In genomic region chr12:14896477-14897184, GRCh38 we compare ENCODE assay signal across 12 cellular contexts. TPM values are rescaled to one million over a fixed set of nuclear protein-coding genes. Genes with fewer than 3 reads are reported as not detected.
DNase-seq lines count a peak whose midpoint lies in the region; ATAC-seq, FAIRE-seq and TF ChIP-seq lines count a peak whose summit lies in the region.
"Had no signal": no experiment of that assay in that cellular context is flagged by ENCODE, and none has a peak within 500 bp of the region (broad histone marks: within the 10 kb centered on the region; RNA-seq: fewer than 3 reads in every experiment).

No MANE protein-coding gene starts in this region.

- peak overlapping the region; percentile 29 for H3K4me3 ChIP-seq in GM23248
- H3K4me3 ChIP-seq in WERI-Rb-1 (ENCODE audit: low read depth, low read length): peak overlapping the region; percentile 12; the same call in 1 of the 2 replicates
- H3K4me3 ChIP-seq in fibroblast of villous mesenchyme (ENCODE audit: low read depth, low read length): peak overlapping the region; percentile 19
- H3K4me3 ChIP-seq in gastrocnemius medialis: peak overlapping the region in 1 of 4 donors; percentile 0
- H3K4me3 ChIP-seq: SJCRH30 had no signal

- in situ Hi-C loops in GM23248 (cut with MboI) (no loop called here), gastrocnemius medialis (cut with MboI; ENCODE audit: low sequenced_read_pairs in 4 of 4) (no loop called here)

- H2AFZ ChIP-seq in GM23248: peak overlapping the region; percentile 33; the same call in 1 of the 2 replicates

- intact Hi-C loops in gastrocnemius medialis (cut with DNase I; ENCODE audit: low total_unique reads): no loop called here

- peak overlapping the region; percentile 16; the same call in 1 of the 2 replicates for H3K9ac ChIP-seq in GM23248

- peak in 1 of 2 donors; percentile 21 for ATAC-seq in gastrocnemius medialis
- ATAC-seq: HCT116 had no signal

- WGBS in GM23248 (ENCODE audit: low coverage in 1 of 2, low lambda C conversion rate in 2 of 2, missing lambda C conversion rate in 2 of 2), 2 experiments: 13% methylated on average over 7 of the region's 7 CpGs

- DNase-seq in GM23248: peak; percentile 64
- DNase-seq in WERI-Rb-1: no peak
- peak; percentile 97 for DNase-seq in fibroblast of villous mesenchyme (ENCODE audit: low read depth)
- DNase-seq in gastrocnemius medialis: no peak
- DNase-seq in frontal cortex (ENCODE audit: low spot score in 2 of 2): no peak
- no peak for DNase-seq in NCI-H1092 (lab: John Stamatoyannopoulos, UW)
- DNase-seq in NCI-H1048 (lab: John Stamatoyannopoulos, UW): no peak
- DNase-seq in NCI-H146 treated with DMSO at 0.1 percent for 48 hours (lab: John Stamatoyannopoulos, UW; ENCODE audit: unreplicated experiment): no peak
- DNase-seq: NCI-H187 treated with DMSO at 0.1 percent for 48 hours, retina, SJCRH30 had no signal

- FAIRE-seq in frontal cortex (lab: Jason Lieb, UNC): no peak

- no peaks in the 10 kb centered on the region for H3K36me3 ChIP-seq in GM23248 (ENCODE audit: low read depth)
- no peaks in the 10 kb centered on the region for H3K36me3 ChIP-seq in WERI-Rb-1
- no peaks in the 10 kb centered on the region for H3K36me3 ChIP-seq in gastrocnemius medialis
- H3K36me3 ChIP-seq: SJCRH30 had no signal

- H3K9me2 ChIP-seq in GM23248 (ENCODE audit: insufficient read depth): no peaks in the 10 kb centered on the region

- H3K9me3 ChIP-seq in GM23248 (ENCODE audit: low read depth) (no peaks in the 10 kb centered on the region), WERI-Rb-1 (ENCODE audit: severe bottlenecking) (no peaks in the 10 kb centered on the region), gastrocnemius medialis (no peaks in the 10 kb centered on the region)

- H3K27ac ChIP-seq in GM23248 (peak overlapping the region; percentile 43), WERI-Rb-1 (peak overlapping the region; percentile 67), gastrocnemius medialis (peak overlapping the region; percentile 16 to 44 (median 27))
- H3K27ac ChIP-seq: SJCRH30 had no signal

- peak overlapping the region; percentile 68 for H3K4me2 ChIP-seq in GM23248 (ENCODE audit: unreplicated experiment)

- H3K4me1 ChIP-seq in GM23248 (ENCODE audit: insufficient read depth): peaks cover 12% of the 10 kb centered on the region
- peaks cover 9 to 30% of the 10 kb centered on the region in 2 donors for H3K4me1 ChIP-seq in gastrocnemius medialis

- no peak for TF ChIP-seq POLR2A in gastrocnemius medialis (IDR thresholded peaks at IDR 0.05)

- no peaks in the 10 kb centered on the region for H3K79me2 ChIP-seq in GM23248 (ENCODE audit: insufficient read depth)

- no peak for TF ChIP-seq CTCF in WERI-Rb-1 (IDR thresholded peaks at IDR 0.05; ENCODE audit: low read depth, low read length)
- no peak for TF ChIP-seq CTCF in fibroblast of villous mesenchyme (IDR thresholded peaks at IDR 0.05; ENCODE audit: insufficient read depth, low read depth, low read length)
- no peak for TF ChIP-seq CTCF in gastrocnemius medialis (IDR thresholded peaks at IDR 0.05 in 4 of 5, conservative IDR thresholded peaks at IDR 0.05 in 1 of 5)

- peaks cover 10% of the 10 kb centered on the region; the same call in 1 of the 2 replicates for H3F3A ChIP-seq in GM23248 (ENCODE audit: insufficient read depth)

- no peaks in the 10 kb centered on the region for H4K20me1 ChIP-seq in GM23248 (ENCODE audit: insufficient read depth)

- no peaks in the 10 kb centered on the region for H3K27me3 ChIP-seq in GM23248 (replicated peaks; ENCODE audit: insufficient read depth)
- H3K27me3 ChIP-seq in WERI-Rb-1 (ENCODE audit: insufficient read depth, low read depth, severe bottlenecking): no peaks in the 10 kb centered on the region
- H3K27me3 ChIP-seq in gastrocnemius medialis: no peaks in the 10 kb centered on the region
- H3K27me3 ChIP-seq: SJCRH30 had no signal

RNA-seq across cellular contexts. Expression of gene MGP, which starts 11.0 kb away (rescaled TPM):
- 0.86 TPM in 1 of 2 replicates, not detected in the other for total RNA-seq in GM23248 (2014; rRNA removed; shearing (Covaris generic))
- 1.3 and 2.5 TPM in 2 replicates for polyA plus RNA-seq in GM23248 (2016; fragmentation: Nextera tagmentation; extraction: Ambion mirVana)
- total RNA-seq in fibroblast of villous mesenchyme (3.5 and 10.6 TPM in 2 replicates), gastrocnemius medialis (10 to 100 TPM; 32.4 to 67.3 (median 47.1) TPM), frontal cortex (2.0 TPM)

RNA-seq across cellular contexts. Expression of gene ERP27, which starts 41.7 kb away (rescaled TPM):
- total RNA-seq in GM23248 (2014; rRNA removed; shearing (Covaris generic)): not detected in 2 replicates
- not detected in 2 replicates for polyA plus RNA-seq in GM23248 (2016; fragmentation: Nextera tagmentation; extraction: Ambion mirVana)
- total RNA-seq in fibroblast of villous mesenchyme (not detected in 2 replicates), gastrocnemius medialis (under 1 TPM in 1 of 4 donors, not detected in 3; 0.42 TPM), frontal cortex (not detected)
- total RNA-seq: SJCRH30 had no signal

RNA-seq across cellular contexts. Expression of gene ART4, which starts 53.3 kb away (rescaled TPM):
- total RNA-seq in GM23248 (2014; rRNA removed; shearing (Covaris generic)): not detected in 2 replicates
- not detected in 2 replicates for polyA plus RNA-seq in GM23248 (2016; fragmentation: Nextera tagmentation; extraction: Ambion mirVana)
- total RNA-seq in fibroblast of villous mesenchyme (under 0.01 TPM in 2 replicates), gastrocnemius medialis (1 to 10 TPM in 2 of 4 donors, under 1 TPM in 2; 0.44 to 1.6 (median 1.3) TPM), frontal cortex (not detected)
- total RNA-seq: SJCRH30 had no signal

Comparison
In these comparisons a context has a peak if more than half of its experiments do, and no peak if none do; other contexts are left out.
1. DNase-seq: peak in GM23248 (single experiment) and fibroblast of villous mesenchyme (single experiment); none in WERI-Rb-1 (single experiment), gastrocnemius medialis (0 of 2), frontal cortex (0 of 2), NCI-H1092 (single experiment), NCI-H1048 (single experiment) and NCI-H146 treated with DMSO at 0.1 percent for 48 hours (single experiment).
2. Peak in every context shown above with its lines, with median percentiles within 50 percentile points of each other: H3K27ac ChIP-seq.